Comparison of ENCODE assay signal across 31 cellular contexts in the genomic region with DNA sequence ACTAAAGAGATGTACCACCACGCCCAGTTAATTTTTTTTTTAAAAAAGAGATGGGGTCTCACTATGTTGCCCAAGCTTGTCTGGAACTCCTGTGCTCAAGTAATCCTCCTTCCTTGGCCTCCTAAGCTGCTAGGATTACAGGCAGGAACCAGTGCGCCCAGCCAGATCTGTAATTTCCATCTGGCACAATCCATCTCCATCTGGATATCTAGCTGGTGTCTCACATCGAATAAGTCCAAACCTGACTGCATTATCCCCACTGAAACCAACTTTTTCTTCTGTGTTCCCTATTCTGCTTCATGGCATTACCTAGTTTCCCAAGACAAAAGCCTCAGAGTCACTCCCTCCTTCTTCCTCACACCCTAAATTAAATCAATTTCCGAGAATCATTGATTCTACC.
"Had no signal": no experiment of that assay in that cellular context is flagged by ENCODE, and none has a peak within 500 bp of the region (broad histone marks: within the 10 kb centered on the region; RNA-seq: fewer than 3 reads in every experiment).

No MANE protein-coding gene starts in this region.

- H3K4me1 Mint-ChIP-seq: naive thymus-derived CD8-positive, alpha-beta T cell; neural progenitor cell; stimulated activated memory B cell treated with anti-CD40 and anti-IgM and Interleukin-4, amounts not matched to agents 10 μg/mL and 1 μg/mL and 100 μg/mL, for 72 hours; stimulated activated naive CD8-positive, alpha-beta T cell treated with anti-CD3 and anti-CD28 coated beads, Interleukin-15, amount 100 ng/mL, for 72 hours had no signal

- H3K4me1 ChIP-seq: neural progenitor cell, parathyroid adenoma, psoas muscle, right lobe of liver, spleen, suprapubic skin, testis, tibial artery, transverse colon, upper lobe of right lung, uterus had no signal

- H3K27me3 ChIP-seq: neural progenitor cell, ovary, right lobe of liver, suprapubic skin, testis, tibial artery, transverse colon, upper lobe of right lung, uterus had no signal

- H3K27ac ChIP-seq: neural progenitor cell, ovary, parathyroid adenoma, psoas muscle, right lobe of liver, skin epidermis, spleen, suprapubic skin, testis, tibial artery, transverse colon, upper lobe of right lung, uterus had no signal

- H3K9me3 Mint-ChIP-seq: naive thymus-derived CD8-positive, alpha-beta T cell; neural progenitor cell; stimulated activated memory B cell treated with anti-CD40 and anti-IgM and Interleukin-4, amounts not matched to agents 10 μg/mL and 1 μg/mL and 100 μg/mL, for 72 hours; stimulated activated naive CD8-positive, alpha-beta T cell treated with anti-CD3 and anti-CD28 coated beads, Interleukin-15, amount 100 ng/mL, for 72 hours; type B pancreatic cell had no signal

- H3K4me3 Mint-ChIP-seq: naive thymus-derived CD8-positive, alpha-beta T cell; natural killer cell treated with Interleukin-12 subunit alpha and Interleukin-12 subunit beta and Interleukin-15 and Interleukin-18, amount 100 ng/mL, for 72 hours; neural progenitor cell; stimulated activated memory B cell treated with anti-CD40 and anti-IgM and Interleukin-4, amounts not matched to agents 10 μg/mL and 1 μg/mL and 100 μg/mL, for 72 hours; stimulated activated naive CD8-positive, alpha-beta T cell treated with anti-CD3 and anti-CD28 coated beads, Interleukin-15, amount 100 ng/mL, for 72 hours; type B pancreatic cell had no signal

- H3K36me3 ChIP-seq: neural progenitor cell, ovary, right lobe of liver, spleen, suprapubic skin, tibial artery, transverse colon, upper lobe of right lung, uterus had no signal

- H3K4me3 ChIP-seq: neural progenitor cell, ovary, psoas muscle, right lobe of liver, skin epidermis, smooth muscle cell, spleen, suprapubic skin, testis, tibial artery, transverse colon, upper lobe of right lung, uterus had no signal

- H3K9me3 ChIP-seq: ovary, psoas muscle, right lobe of liver, spleen, suprapubic skin, testis, tibial artery, transverse colon, upper lobe of right lung, uterus had no signal

- H3K27me3 Mint-ChIP-seq: stimulated activated memory B cell treated with anti-CD40 and anti-IgM and Interleukin-4, amounts not matched to agents 10 μg/mL and 1 μg/mL and 100 μg/mL, for 72 hours had no signal

- H3K36me3 Mint-ChIP-seq: naive thymus-derived CD8-positive, alpha-beta T cell; natural killer cell treated with Interleukin-12 subunit alpha and Interleukin-12 subunit beta and Interleukin-15 and Interleukin-18, amount 100 ng/mL, for 72 hours; neural progenitor cell; stimulated activated memory B cell treated with anti-CD40 and anti-IgM and Interleukin-4, amounts not matched to agents 10 μg/mL and 1 μg/mL and 100 μg/mL, for 72 hours; type B pancreatic cell had no signal

- DNase-seq: naive thymus-derived CD8-positive, alpha-beta T cell; occipital lobe; ovary; posterior cingulate gyrus; psoas muscle; right cardiac atrium; right lobe of liver; spleen; stimulated activated CD4-positive, alpha-beta T cell treated with anti-CD3 and anti-CD28 coated beads, Interleukin-12 subunit alpha, Interleukin-12 subunit beta, amount 100 ng/mL, for 4 hours; stimulated activated CD4-positive, alpha-beta T cell treated with anti-CD3 and anti-CD28 coated beads, Interleukin-1b, Interleukin-23, amount 100 ng/mL, for 48 hours; stimulated activated CD4-positive, alpha-beta T cell treated with anti-CD3 and anti-CD28 coated beads, Interleukin-4, amount 100 ng/mL, for 1 hour; stimulated activated CD4-positive, alpha-beta T cell treated with anti-CD3 and anti-CD28 coated beads, Interleukin-4, amount 100 ng/mL, for 4 hours; stimulated activated CD8-positive, alpha-beta memory T cell treated with anti-CD3 and anti-CD28 coated beads, Interleukin-4, amount 100 ng/mL, for 48 hours; stimulated activated naive CD4-positive, alpha-beta T cell; stimulated activated naive CD8-positive, alpha-beta T cell treated with anti-CD3 and anti-CD28 coated beads, Interleukin-15, amount 100 ng/mL, for 72 hours; stimulated activated naive CD8-positive, alpha-beta T cell treated with anti-CD3 and anti-CD28 coated beads, Interleukin-15, Interleukin-2, amounts not matched to agents 100 U/mL and 50 U/mL, for 24 hours; substantia nigra; testis; tibial artery; transverse colon; upper lobe of right lung; uterus had no signal

- ATAC-seq: naive thymus-derived CD8-positive, alpha-beta T cell; natural killer cell treated with Interleukin-12 subunit alpha and Interleukin-12 subunit beta and Interleukin-15 and Interleukin-18, amount 100 ng/mL, for 72 hours; psoas muscle; right cardiac atrium; right lobe of liver; stimulated activated memory B cell treated with anti-CD40 and anti-IgM and Interleukin-4, amounts not matched to agents 10 μg/mL and 1 μg/mL and 100 μg/mL, for 72 hours; stimulated activated naive CD8-positive, alpha-beta T cell treated with anti-CD3 and anti-CD28 coated beads, Interleukin-15, amount 100 ng/mL, for 72 hours; stimulated activated naive CD8-positive, alpha-beta T cell treated with anti-CD3 and anti-CD28 coated beads, Interleukin-15, Interleukin-2, amounts not matched to agents 100 U/mL and 50 U/mL, for 24 hours; upper lobe of right lung had no signal

- H3K27ac Mint-ChIP-seq: naive thymus-derived CD8-positive, alpha-beta T cell; natural killer cell treated with Interleukin-12 subunit alpha and Interleukin-12 subunit beta and Interleukin-15 and Interleukin-18, amount 100 ng/mL, for 72 hours; neural progenitor cell; progenitor cell of endocrine pancreas; stimulated activated memory B cell treated with anti-CD40 and anti-IgM and Interleukin-4, amounts not matched to agents 10 μg/mL and 1 μg/mL and 100 μg/mL, for 72 hours; stimulated activated naive CD8-positive, alpha-beta T cell treated with anti-CD3 and anti-CD28 coated beads, Interleukin-15, amount 100 ng/mL, for 72 hours; type B pancreatic cell had no signal
